In genomic region chr7:7231005-7231404, GRCh38 we compare ENCODE assay signal across 1 cellular context.
TF ChIP-seq lines count a peak whose summit lies in the region.

No MANE protein-coding gene starts in this region.

TF ChIP-seq in K562, 482 proteins besides CTCF, POLR2A, EP300 and RAD21 (continued from another document):
- TF ChIP-seq, protein P1, sequence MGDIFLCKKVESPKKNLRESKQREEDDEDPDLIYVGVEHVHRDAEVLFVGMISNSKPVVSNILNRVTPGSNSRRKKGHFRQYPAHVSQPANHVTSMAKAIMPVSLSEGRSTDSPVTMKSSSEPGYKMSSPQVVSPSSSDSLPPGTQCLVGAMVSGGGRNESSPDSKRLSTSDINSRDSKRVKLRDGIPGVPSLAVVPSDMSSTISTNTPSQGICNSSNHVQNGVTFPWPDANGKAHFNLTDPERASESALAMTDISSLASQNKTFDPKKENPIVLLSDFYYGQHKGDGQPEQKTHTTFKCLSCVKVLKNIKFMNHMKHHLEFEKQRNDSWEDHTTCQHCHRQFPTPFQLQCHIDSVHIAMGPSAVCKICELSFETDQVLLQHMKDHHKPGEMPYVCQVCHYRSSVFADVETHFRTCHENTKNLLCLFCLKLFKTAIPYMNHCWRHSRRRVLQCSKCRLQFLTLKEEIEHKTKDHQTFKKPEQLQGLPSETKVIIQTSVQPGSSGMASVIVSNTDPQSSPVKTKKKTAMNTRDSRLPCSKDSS (IDR thresholded peaks at IDR 0.05; ENCODE audit: low read depth, partially characterized antibody): peak; percentile 54
- TF ChIP-seq ZNF217 (CRISPR knock-in tag; IDR thresholded peaks at IDR 0.05): no peak
- peak; percentile 81 for TF ChIP-seq TRIM28 (IDR thresholded peaks at IDR 0.05)
- TF ChIP-seq ZNF384 (IDR thresholded peaks at IDR 0.05; ENCODE audit: low read depth, low read length): peak; percentile 44; the same call in 1 of the 2 replicates
- peak; percentile 61; the same call in 1 of the 2 replicates for TF ChIP-seq MEF2D (tag; conservative IDR thresholded peaks at IDR 0.05; ENCODE audit: low read depth)
- 0 out of 2 replicates have a peak, but pooled peaks have one; percentile 38 for TF ChIP-seq CBX5 (IDR thresholded peaks at IDR 0.05; ENCODE audit: borderline replicate concordance, low read depth)
- no peak for TF ChIP-seq ZNF644 (tag; IDR thresholded peaks at IDR 0.05; ENCODE audit: low read depth)
- TF ChIP-seq CBX3 (IDR thresholded peaks at IDR 0.05; ENCODE audit: borderline replicate concordance in 1 of 2, low read length in 2 of 2): peak in 1 of 2 experiments; percentile 87; a peak in 1 of 3 replicates
- TF ChIP-seq CHD4 (IDR thresholded peaks at IDR 0.05; ENCODE audit: insufficient read depth, insufficient replicate concordance, low read depth, low read length, poor library complexity, severe bottlenecking): no peak
